In genomic region chr1:73907051-73907450, GRCh38 we compare ENCODE assay signal across 28 cellular contexts.
"Had no signal": no experiment of that assay in that cellular context is flagged by ENCODE, and none has a peak within 500 bp of the region (broad histone marks: within the 10 kb centered on the region; RNA-seq: fewer than 3 reads in every experiment).

No MANE protein-coding gene starts in this region.

- FAIRE-seq: colon, urothelium cell line had no signal

- H3K4me3 Mint-ChIP-seq: naive thymus-derived CD4-positive, alpha-beta T cell; nephron; stimulated activated memory B cell treated with anti-CD40 and anti-IgM and Interleukin-4, amounts not matched to agents 10 μg/mL and 1 μg/mL and 100 μg/mL, for 72 hours had no signal

- DNase-seq: dorsolateral prefrontal cortex; effector CD4-positive, alpha-beta T cell; foreskin melanocyte; glutamatergic neuron; hypothalamus; kidney; mesendoderm; midbrain; naive thymus-derived CD4-positive, alpha-beta T cell; occipital lobe; ovary; posterior cingulate gyrus; psoas muscle; right cardiac atrium; sigmoid colon; spleen; stimulated activated CD4-positive, alpha-beta T cell treated with anti-CD3 and anti-CD28 coated beads, Interleukin-4, amount 100 ng/mL, for 4 hours; stimulated activated naive CD8-positive, alpha-beta T cell treated with anti-CD3 and anti-CD28 coated beads, Interleukin-15, Interleukin-2, amounts not matched to agents 100 U/mL and 50 U/mL, for 24 hours; substantia nigra; testis; tibial artery; upper lobe of left lung had no signal

- H3K4me3 ChIP-seq: dorsolateral prefrontal cortex, esophagus muscularis mucosa, ovary, psoas muscle, sigmoid colon, spleen, testis, tibial artery, upper lobe of left lung had no signal

- H3K36me3 Mint-ChIP-seq: naive thymus-derived CD4-positive, alpha-beta T cell; stimulated activated memory B cell treated with anti-CD40 and anti-IgM and Interleukin-4, amounts not matched to agents 10 μg/mL and 1 μg/mL and 100 μg/mL, for 72 hours had no signal

- H3K27me3 Mint-ChIP-seq: naive thymus-derived CD4-positive, alpha-beta T cell; stimulated activated memory B cell treated with anti-CD40 and anti-IgM and Interleukin-4, amounts not matched to agents 10 μg/mL and 1 μg/mL and 100 μg/mL, for 72 hours had no signal

- H3K27ac ChIP-seq: dorsolateral prefrontal cortex, esophagus muscularis mucosa, ovary, psoas muscle, sigmoid colon, spleen, testis, tibial artery, upper lobe of left lung had no signal

- H3K27me3 ChIP-seq: dorsolateral prefrontal cortex, esophagus muscularis mucosa, ovary, sigmoid colon, spleen, testis, tibial artery, upper lobe of left lung had no signal

- H3K9me3 Mint-ChIP-seq: nephron; stimulated activated memory B cell treated with anti-CD40 and anti-IgM and Interleukin-4, amounts not matched to agents 10 μg/mL and 1 μg/mL and 100 μg/mL, for 72 hours had no signal

- H3K27ac Mint-ChIP-seq: naive thymus-derived CD4-positive, alpha-beta T cell; nephron; stimulated activated memory B cell treated with anti-CD40 and anti-IgM and Interleukin-4, amounts not matched to agents 10 μg/mL and 1 μg/mL and 100 μg/mL, for 72 hours had no signal

- H3K4me1 Mint-ChIP-seq: naive thymus-derived CD4-positive, alpha-beta T cell; nephron; stimulated activated memory B cell treated with anti-CD40 and anti-IgM and Interleukin-4, amounts not matched to agents 10 μg/mL and 1 μg/mL and 100 μg/mL, for 72 hours had no signal

- H3K4me1 ChIP-seq: esophagus muscularis mucosa, psoas muscle, sigmoid colon, spleen, testis, tibial artery, upper lobe of left lung had no signal

- ATAC-seq: left lobe of liver; naive thymus-derived CD4-positive, alpha-beta T cell; psoas muscle; right cardiac atrium; stimulated activated memory B cell treated with anti-CD40 and anti-IgM and Interleukin-4, amounts not matched to agents 10 μg/mL and 1 μg/mL and 100 μg/mL, for 72 hours; stimulated activated naive CD8-positive, alpha-beta T cell treated with anti-CD3 and anti-CD28 coated beads, Interleukin-15, Interleukin-2, amounts not matched to agents 100 U/mL and 50 U/mL, for 24 hours had no signal

- H3K36me3 ChIP-seq: esophagus muscularis mucosa, ovary, sigmoid colon, spleen, tibial artery, upper lobe of left lung had no signal

- H3K9me3 ChIP-seq: esophagus muscularis mucosa, ovary, psoas muscle, sigmoid colon, testis, tibial artery, upper lobe of left lung had no signal
